ENCODE assay signal across 26 cellular contexts in genomic region chr2:107751936-107752335, GRCh38.
"Had no signal": no experiment of that assay in that cellular context is flagged by ENCODE, and none has a peak within 500 bp of the region (broad histone marks: within the 10 kb centered on the region; RNA-seq: fewer than 3 reads in every experiment).

No MANE protein-coding gene starts in this region.

- ATAC-seq: stimulated activated effector memory CD8-positive, alpha-beta T cell treated with anti-CD3 and anti-CD28 coated beads, Interleukin-12 subunit alpha, Interleukin-12 subunit beta, amount 100 ng/mL, for 72 hours; stimulated activated memory B cell treated with anti-CD40 and anti-IgM and Interleukin-4, amounts not matched to agents 10 μg/mL and 1 μg/mL and 100 μg/mL, for 72 hours; stimulated activated naive B cell treated with anti-CD40 and anti-IgM and Interleukin-4, amounts not matched to agents 10 μg/mL and 1 μg/mL and 100 μg/mL, for 72 hours; stimulated activated naive CD8-positive, alpha-beta T cell treated with anti-CD3 and anti-CD28 coated beads, Interleukin-15, amount 100 ng/mL, for 72 hours; stimulated activated naive CD8-positive, alpha-beta T cell treated with anti-CD3 and anti-CD28 coated beads, Interleukin-15, Interleukin-2, amounts not matched to agents 100 U/mL and 50 U/mL, for 24 hours; upper lobe of right lung had no signal

- H3K36me3 ChIP-seq: stomach, suprapubic skin, thoracic aorta, thyroid gland, tibial artery, tibial nerve, transverse colon, upper lobe of left lung, upper lobe of right lung, uterus, vagina had no signal

- H3K27ac ChIP-seq: stomach, suprapubic skin, testis, thoracic aorta, thyroid gland, tibial artery, tibial nerve, transverse colon, upper lobe of left lung, upper lobe of right lung, uterus, vagina had no signal

- H3K4me3 ChIP-seq: stomach, suprapubic skin, testis, thoracic aorta, thyroid gland, tibial artery, tibial nerve, transverse colon, upper lobe of left lung, upper lobe of right lung, uterus, vagina had no signal

- H3K27me3 ChIP-seq: stomach, suprapubic skin, testis, thyroid gland, tibial artery, tibial nerve, transverse colon, upper lobe of left lung, upper lobe of right lung, uterus, vagina had no signal

- DNase-seq: stimulated activated CD4-positive, alpha-beta T cell treated with anti-CD3 and anti-CD28 coated beads, Interleukin-2, amount 100 ng/mL, for 48 hours; stimulated activated CD4-positive, alpha-beta T cell treated with anti-CD3 and anti-CD28 coated beads, Interleukin-4, amount 100 ng/mL, for 1 hour; stimulated activated CD4-positive, alpha-beta T cell treated with anti-CD3 and anti-CD28 coated beads, Interleukin-4, amount 100 ng/mL, for 24 hours; stimulated activated CD4-positive, alpha-beta T cell treated with anti-CD3 and anti-CD28 coated beads, Interleukin-4, amount 100 ng/mL, for 4 hours; stimulated activated CD8-positive, alpha-beta memory T cell treated with anti-CD3 and anti-CD28 coated beads, Interleukin-4, amount 100 ng/mL, for 48 hours; stimulated activated naive B cell treated with anti-CD40 and anti-IgM and Interleukin-4, amounts not matched to agents 10 μg/mL and 1 μg/mL and 100 μg/mL, for 72 hours; stimulated activated naive CD4-positive, alpha-beta T cell; stimulated activated naive CD4-positive, alpha-beta T cell treated with Interleukin-2 at 50 U/mL for 16 hours; stimulated activated naive CD8-positive, alpha-beta T cell treated with anti-CD3 and anti-CD28 coated beads, Interleukin-15, amount 100 ng/mL, for 72 hours; stimulated activated naive CD8-positive, alpha-beta T cell treated with anti-CD3 and anti-CD28 coated beads, Interleukin-15, Interleukin-2, amounts not matched to agents 100 U/mL and 50 U/mL, for 24 hours; stomach; substantia nigra; testis; thyroid gland; tibial artery; transverse colon; trophoblast cell; upper lobe of left lung; upper lobe of right lung; uterus had no signal

- H3K9me3 ChIP-seq: suprapubic skin, testis, thoracic aorta, thyroid gland, tibial artery, tibial nerve, transverse colon, upper lobe of left lung, upper lobe of right lung, uterus, vagina had no signal
